In the genomic region with DNA sequence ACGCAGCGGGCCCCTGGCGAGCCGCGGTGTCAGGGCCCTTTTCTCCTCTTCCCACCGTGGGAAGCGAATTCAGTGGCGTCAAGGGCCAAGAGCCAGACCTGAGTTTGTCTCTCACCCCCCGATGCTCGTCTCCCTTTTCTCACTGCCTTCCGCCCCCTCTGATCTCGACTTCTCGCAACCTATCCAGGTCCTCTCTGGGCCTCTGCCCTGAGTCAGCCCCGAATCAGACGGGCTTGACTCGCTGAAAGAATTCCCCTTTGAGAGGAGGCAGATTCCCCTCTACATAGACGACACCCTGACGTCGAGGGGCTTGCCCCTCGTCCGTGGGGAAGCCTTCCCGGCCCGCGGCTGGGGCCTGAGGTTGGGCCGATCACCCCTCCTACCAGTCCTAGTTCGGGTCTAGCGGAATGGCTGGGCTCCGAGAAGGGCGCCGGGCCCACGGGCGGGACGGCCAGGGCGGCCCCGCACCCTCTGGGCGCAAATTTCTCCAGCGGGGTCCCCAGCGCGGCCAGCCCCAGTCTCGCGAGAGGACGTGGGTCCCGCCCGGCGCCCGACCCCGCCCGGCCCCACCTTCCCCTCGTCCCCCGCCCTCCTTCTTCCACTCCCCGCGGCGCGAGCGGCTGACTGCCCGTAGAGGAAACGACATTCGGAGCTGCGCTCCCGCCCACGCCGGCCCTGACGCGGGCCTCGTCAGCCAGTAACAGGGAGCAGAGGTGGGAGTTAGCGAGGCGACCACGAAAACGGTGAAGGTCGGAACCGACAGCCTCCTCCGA, we compare ENCODE assay signal across 1 cellular context.
TF ChIP-seq lines count a peak whose summit lies in the region.

A gene with protein sequence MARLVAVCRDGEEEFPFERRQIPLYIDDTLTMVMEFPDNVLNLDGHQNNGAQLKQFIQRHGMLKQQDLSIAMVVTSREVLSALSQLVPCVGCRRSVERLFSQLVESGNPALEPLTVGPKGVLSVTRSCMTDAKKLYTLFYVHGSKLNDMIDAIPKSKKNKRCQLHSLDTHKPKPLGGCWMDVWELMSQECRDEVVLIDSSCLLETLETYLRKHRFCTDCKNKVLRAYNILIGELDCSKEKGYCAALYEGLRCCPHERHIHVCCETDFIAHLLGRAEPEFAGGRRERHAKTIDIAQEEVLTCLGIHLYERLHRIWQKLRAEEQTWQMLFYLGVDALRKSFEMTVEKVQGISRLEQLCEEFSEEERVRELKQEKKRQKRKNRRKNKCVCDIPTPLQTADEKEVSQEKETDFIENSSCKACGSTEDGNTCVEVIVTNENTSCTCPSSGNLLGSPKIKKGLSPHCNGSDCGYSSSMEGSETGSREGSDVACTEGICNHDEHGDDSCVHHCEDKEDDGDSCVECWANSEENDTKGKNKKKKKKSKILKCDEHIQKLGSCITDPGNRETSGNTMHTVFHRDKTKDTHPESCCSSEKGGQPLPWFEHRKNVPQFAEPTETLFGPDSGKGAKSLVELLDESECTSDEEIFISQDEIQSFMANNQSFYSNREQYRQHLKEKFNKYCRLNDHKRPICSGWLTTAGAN (plus strand): TSS at position 600 of the 773 bp plus-strand sequence. CDS start 806 bp downstream, outside the sequence.

TF ChIP-seq in HepG2, 621 proteins besides CTCF, POLR2A, EP300 and RAD21 (continued from another document and continues in another):
- TF ChIP-seq NFIB (CRISPR knock-in tag; IDR thresholded peaks at IDR 0.05; ENCODE audit: borderline replicate concordance) (no peak), ZFP36L1 (CRISPR knock-in tag; IDR thresholded peaks at IDR 0.05) (peak; percentile 27; the same call in 1 of the 2 replicates), NFIC (IDR thresholded peaks at IDR 0.05; ENCODE audit: low read length) (no peak), ZSCAN12 (CRISPR knock-in tag; IDR thresholded peaks at IDR 0.05) (no peak), ZNF234 (CRISPR knock-in tag; conservative IDR thresholded peaks at IDR 0.05) (no peak), CAMTA2 (CRISPR knock-in tag; IDR thresholded peaks at IDR 0.05; ENCODE audit: borderline replicate concordance) (peak; percentile 61; the same call in 1 of the 2 replicates), SP1 (IDR thresholded peaks at IDR 0.05) (no peak), SP1 (CRISPR knock-in tag; IDR thresholded peaks at IDR 0.05) (no peak), HNF4G (IDR thresholded peaks at IDR 0.05; ENCODE audit: borderline replicate concordance, low read depth, low read length) (no peak), HNF4G (CRISPR knock-in tag; IDR thresholded peaks at IDR 0.05; ENCODE audit: borderline replicate concordance, low read depth) (no peak), SIN3A (IDR thresholded peaks at IDR 0.05; ENCODE audit: borderline replicate concordance, low read depth, low read length) (peak; percentile 46; the same call in 1 of the 2 replicates), ASH2L (IDR thresholded peaks at IDR 0.05; ENCODE audit: insufficient read length, low read depth, low read length) (no peak), SOX13 (IDR thresholded peaks at IDR 0.05) (no peak), SOX13 (CRISPR knock-in tag; conservative IDR thresholded peaks at IDR 0.05 in 1 of 2, IDR thresholded peaks at IDR 0.05 in 1 of 2) (no peak), ETV6 (CRISPR knock-in tag; conservative IDR thresholded peaks at IDR 0.05) (no peak), ZNF75D (CRISPR knock-in tag; IDR thresholded peaks at IDR 0.05; ENCODE audit: borderline replicate concordance) (no peak), ZNF232 (CRISPR knock-in tag; IDR thresholded peaks at IDR 0.05; ENCODE audit: borderline replicate concordance) (no peak; the same call in 1 of the 2 replicates), NCOA5 (CRISPR knock-in tag; IDR thresholded peaks at IDR 0.05) (no peak), NR3C1 (CRISPR knock-in tag; IDR thresholded peaks at IDR 0.05) (no peak), ZNF546 (CRISPR knock-in tag; conservative IDR thresholded peaks at IDR 0.05) (no peak), SRSF9 (IDR thresholded peaks at IDR 0.05; ENCODE audit: borderline replicate concordance, insufficient read depth, low read depth, low read length, poor library complexity, severe bottlenecking) (no peak), ZNF616 (CRISPR knock-in tag; IDR thresholded peaks at IDR 0.05; ENCODE audit: low read depth) (no peak), PAF1 (CRISPR knock-in tag; IDR thresholded peaks at IDR 0.05) (no peak), ZNF207 (IDR thresholded peaks at IDR 0.05; ENCODE audit: borderline replicate concordance) (no peak), DNMT1 (CRISPR knock-in tag; IDR thresholded peaks at IDR 0.05) (no peak), MED13 (CRISPR knock-in tag; IDR thresholded peaks at IDR 0.05) (no peak), ZNF292 (CRISPR knock-in tag; IDR thresholded peaks at IDR 0.05; ENCODE audit: borderline replicate concordance, low read depth) (no peak), ZNF230 (CRISPR knock-in tag; IDR thresholded peaks at IDR 0.05) (no peak; the same call in 1 of the 2 replicates), JUNB (CRISPR knock-in tag; IDR thresholded peaks at IDR 0.05; ENCODE audit: borderline replicate concordance) (no peak), TCF7 (IDR thresholded peaks at IDR 0.05; ENCODE audit: low read depth) (no peak), JUND (CRISPR knock-in tag; IDR thresholded peaks at IDR 0.05) (no peak), SATB2 (CRISPR knock-in tag; IDR thresholded peaks at IDR 0.05) (no peak)
- TF ChIP-seq, protein P1, sequence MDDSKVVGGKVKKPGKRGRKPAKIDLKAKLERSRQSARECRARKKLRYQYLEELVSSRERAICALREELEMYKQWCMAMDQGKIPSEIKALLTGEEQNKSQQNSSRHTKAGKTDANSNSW (CRISPR knock-in tag; IDR thresholded peaks at IDR 0.05; ENCODE audit: borderline replicate concordance) = peak; percentile 31; the same call in 1 of the 2 replicates
- TF ChIP-seq, protein P2, sequence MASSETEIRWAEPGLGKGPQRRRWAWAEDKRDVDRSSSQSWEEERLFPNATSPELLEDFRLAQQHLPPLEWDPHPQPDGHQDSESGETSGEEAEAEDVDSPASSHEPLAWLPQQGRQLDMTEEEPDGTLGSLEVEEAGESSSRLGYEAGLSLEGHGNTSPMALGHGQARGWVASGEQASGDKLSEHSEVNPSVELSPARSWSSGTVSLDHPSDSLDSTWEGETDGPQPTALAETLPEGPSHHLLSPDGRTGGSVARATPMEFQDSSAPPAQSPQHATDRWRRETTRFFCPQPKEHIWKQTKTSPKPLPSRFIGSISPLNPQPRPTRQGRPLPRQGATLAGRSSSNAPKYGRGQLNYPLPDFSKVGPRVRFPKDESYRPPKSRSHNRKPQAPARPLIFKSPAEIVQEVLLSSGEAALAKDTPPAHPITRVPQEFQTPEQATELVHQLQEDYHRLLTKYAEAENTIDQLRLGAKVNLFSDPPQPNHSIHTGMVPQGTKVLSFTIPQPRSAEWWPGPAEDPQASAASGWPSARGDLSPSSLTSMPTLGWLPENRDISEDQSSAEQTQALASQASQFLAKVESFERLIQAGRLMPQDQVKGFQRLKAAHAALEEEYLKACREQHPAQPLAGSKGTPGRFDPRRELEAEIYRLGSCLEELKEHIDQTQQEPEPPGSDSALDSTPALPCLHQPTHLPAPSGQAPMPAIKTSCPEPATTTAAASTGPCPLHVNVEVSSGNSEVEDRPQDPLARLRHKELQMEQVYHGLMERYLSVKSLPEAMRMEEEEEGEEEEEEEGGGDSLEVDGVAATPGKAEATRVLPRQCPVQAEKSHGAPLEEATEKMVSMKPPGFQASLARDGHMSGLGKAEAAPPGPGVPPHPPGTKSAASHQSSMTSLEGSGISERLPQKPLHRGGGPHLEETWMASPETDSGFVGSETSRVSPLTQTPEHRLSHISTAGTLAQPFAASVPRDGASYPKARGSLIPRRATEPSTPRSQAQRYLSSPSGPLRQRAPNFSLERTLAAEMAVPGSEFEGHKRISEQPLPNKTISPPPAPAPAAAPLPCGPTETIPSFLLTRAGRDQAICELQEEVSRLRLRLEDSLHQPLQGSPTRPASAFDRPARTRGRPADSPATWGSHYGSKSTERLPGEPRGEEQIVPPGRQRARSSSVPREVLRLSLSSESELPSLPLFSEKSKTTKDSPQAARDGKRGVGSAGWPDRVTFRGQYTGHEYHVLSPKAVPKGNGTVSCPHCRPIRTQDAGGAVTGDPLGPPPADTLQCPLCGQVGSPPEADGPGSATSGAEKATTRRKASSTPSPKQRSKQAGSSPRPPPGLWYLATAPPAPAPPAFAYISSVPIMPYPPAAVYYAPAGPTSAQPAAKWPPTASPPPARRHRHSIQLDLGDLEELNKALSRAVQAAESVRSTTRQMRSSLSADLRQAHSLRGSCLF (CRISPR knock-in tag; IDR thresholded peaks at IDR 0.05; ENCODE audit: borderline replicate concordance) = no peak
- TF ChIP-seq, protein P3, sequence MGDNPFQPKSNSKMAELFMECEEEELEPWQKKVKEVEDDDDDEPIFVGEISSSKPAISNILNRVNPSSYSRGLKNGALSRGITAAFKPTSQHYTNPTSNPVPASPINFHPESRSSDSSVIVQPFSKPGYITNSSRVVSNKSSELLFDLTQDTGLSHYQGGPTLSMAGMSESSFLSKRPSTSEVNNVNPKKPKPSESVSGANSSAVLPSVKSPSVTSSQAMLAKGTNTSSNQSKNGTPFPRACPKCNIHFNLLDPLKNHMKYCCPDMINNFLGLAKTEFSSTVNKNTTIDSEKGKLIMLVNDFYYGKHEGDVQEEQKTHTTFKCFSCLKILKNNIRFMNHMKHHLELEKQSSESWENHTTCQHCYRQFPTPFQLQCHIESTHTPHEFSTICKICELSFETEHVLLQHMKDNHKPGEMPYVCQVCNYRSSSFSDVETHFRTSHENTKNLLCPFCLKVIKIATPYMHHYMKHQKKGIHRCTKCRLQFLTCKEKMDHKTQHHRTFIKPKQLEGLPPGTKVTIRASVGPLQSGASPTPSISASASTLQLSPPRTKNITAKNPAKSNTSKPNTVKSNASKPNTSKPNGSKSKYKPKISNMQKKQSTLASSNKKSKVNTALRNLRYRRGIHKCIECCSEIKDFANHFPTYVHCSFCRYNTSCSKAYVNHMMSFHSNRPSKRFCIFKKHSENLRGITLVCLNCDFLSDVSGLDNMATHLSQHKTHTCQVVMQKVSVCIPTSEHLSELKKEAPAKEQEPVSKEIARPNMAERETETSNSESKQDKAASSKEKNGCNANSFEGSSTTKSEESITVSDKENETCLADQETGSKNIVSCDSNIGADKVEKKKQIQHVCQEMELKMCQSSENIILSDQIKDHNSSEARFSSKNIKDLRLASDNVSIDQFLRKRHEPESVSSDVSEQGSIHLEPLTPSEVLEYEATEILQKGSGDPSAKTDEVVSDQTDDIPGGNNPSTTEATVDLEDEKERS (CRISPR knock-in tag; IDR thresholded peaks at IDR 0.05) = no peak
- TF ChIP-seq, protein P4, sequence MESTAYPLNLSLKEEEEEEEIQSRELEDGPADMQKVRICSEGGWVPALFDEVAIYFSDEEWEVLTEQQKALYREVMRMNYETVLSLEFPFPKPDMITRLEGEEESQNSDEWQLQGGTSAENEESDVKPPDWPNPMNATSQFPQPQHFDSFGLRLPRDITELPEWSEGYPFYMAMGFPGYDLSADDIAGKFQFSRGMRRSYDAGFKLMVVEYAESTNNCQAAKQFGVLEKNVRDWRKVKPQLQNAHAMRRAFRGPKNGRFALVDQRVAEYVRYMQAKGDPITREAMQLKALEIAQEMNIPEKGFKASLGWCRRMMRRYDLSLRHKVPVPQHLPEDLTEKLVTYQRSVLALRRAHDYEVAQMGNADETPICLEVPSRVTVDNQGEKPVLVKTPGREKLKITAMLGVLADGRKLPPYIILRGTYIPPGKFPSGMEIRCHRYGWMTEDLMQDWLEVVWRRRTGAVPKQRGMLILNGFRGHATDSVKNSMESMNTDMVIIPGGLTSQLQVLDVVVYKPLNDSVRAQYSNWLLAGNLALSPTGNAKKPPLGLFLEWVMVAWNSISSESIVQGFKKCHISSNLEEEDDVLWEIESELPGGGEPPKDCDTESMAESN (CRISPR knock-in tag; conservative IDR thresholded peaks at IDR 0.05) = peak; percentile 45; the same call in 1 of the 2 replicates
- TF ChIP-seq, protein P5, sequence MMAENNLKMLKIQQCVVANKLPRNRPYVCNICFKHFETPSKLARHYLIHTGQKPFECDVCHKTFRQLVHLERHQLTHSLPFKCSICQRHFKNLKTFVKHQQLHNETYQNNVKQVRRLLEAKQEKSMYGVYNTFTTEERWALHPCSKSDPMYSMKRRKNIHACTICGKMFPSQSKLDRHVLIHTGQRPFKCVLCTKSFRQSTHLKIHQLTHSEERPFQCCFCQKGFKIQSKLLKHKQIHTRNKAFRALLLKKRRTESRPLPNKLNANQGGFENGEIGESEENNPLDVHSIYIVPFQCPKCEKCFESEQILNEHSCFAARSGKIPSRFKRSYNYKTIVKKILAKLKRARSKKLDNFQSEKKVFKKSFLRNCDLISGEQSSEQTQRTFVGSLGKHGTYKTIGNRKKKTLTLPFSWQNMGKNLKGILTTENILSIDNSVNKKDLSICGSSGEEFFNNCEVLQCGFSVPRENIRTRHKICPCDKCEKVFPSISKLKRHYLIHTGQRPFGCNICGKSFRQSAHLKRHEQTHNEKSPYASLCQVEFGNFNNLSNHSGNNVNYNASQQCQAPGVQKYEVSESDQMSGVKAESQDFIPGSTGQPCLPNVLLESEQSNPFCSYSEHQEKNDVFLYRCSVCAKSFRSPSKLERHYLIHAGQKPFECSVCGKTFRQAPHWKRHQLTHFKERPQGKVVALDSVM (CRISPR knock-in tag; IDR thresholded peaks at IDR 0.05) = peak; percentile 50
